In the genomic region with DNA sequence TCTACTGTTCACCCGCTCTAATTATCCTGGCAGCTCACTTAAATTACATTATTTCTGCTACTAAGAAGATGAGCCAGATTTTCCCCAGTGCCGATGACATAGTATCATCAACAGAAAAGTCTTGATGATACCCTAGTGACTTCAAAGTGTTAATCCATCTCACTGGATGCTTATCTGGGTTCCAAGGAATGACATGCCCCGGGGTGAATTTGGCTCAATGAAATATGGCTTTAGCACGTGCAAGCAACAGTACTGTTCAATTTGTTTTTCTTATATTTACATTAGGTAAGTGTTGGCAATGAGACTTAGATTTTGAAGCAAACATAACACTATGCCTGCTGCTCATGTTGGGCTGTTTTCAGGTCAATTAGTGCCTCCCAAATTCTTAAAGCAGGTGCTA, we compare ENCODE assay signal across 16 cellular contexts.
A peak's percentile ranks its signal among the peaks of the same experiment; 100 is the strongest.
DNase-seq lines count a peak whose midpoint lies in the region.
"Had no signal": no experiment of that assay in that cellular context is flagged by ENCODE, and none has a peak within 500 bp of the region (broad histone marks: within the 10 kb centered on the region; RNA-seq: fewer than 3 reads in every experiment).

No MANE protein-coding gene starts in this region.

- peak; percentile 41 for DNase-seq in NCI-H1092 treated with DMSO at 0.1 percent for 48 hours (lab: John Stamatoyannopoulos, UW)
- no peak for DNase-seq in NCI-H1092 (lab: John Stamatoyannopoulos, UW)
- peak; percentile 46 for DNase-seq in LHCN-M2 (ENCODE audit: low read depth)
- peak; percentile 49 for DNase-seq in amniotic stem cell (lab: John Stamatoyannopoulos, UW)
- DNase-seq in myocyte (ENCODE audit: low read depth), result peak; percentile 26
- DNase-seq in hippocampal formation (lab: John Stamatoyannopoulos, UW), result no peak
- DNase-seq in NOMO-1 treated with DMSO at 0.1 percent for 48 hours (lab: John Stamatoyannopoulos, UW; ENCODE audit: unreplicated experiment), result no peak
- DNase-seq in RKO (ENCODE audit: low spot score), result no peak
- DNase-seq: activated CD8-positive, alpha-beta T cell treated with anti-CD3 and anti-CD28 coated beads for 36 hours; activated T-cell treated with anti-CD3 and anti-CD28 coated beads, Interleukin-2, amount 50 U/mL, for 72 hours; heart right ventricle; kidney; NCI-H1694 treated with DMSO at 0.1 percent for 48 hours; NCI-H524 treated with DMSO at 0.1 percent for 48 hours; stimulated activated naive B cell treated with anti-CD40 and anti-IgM and Interleukin-4, amounts not matched to agents 10 μg/mL and 1 μg/mL and 100 μg/mL, for 72 hours; SW 1271 had no signal

Comparison
In these comparisons a context has a peak if more than half of its experiments do, and no peak if none do; other contexts are left out.
1. DNase-seq: peak in NCI-H1092 treated with DMSO at 0.1 percent for 48 hours (single experiment), LHCN-M2 (single experiment), amniotic stem cell (single experiment) and myocyte (single experiment); none in NCI-H1092 (single experiment), hippocampal formation (0 of 2), NOMO-1 treated with DMSO at 0.1 percent for 48 hours (single experiment) and RKO (single experiment).